In the genomic region with DNA sequence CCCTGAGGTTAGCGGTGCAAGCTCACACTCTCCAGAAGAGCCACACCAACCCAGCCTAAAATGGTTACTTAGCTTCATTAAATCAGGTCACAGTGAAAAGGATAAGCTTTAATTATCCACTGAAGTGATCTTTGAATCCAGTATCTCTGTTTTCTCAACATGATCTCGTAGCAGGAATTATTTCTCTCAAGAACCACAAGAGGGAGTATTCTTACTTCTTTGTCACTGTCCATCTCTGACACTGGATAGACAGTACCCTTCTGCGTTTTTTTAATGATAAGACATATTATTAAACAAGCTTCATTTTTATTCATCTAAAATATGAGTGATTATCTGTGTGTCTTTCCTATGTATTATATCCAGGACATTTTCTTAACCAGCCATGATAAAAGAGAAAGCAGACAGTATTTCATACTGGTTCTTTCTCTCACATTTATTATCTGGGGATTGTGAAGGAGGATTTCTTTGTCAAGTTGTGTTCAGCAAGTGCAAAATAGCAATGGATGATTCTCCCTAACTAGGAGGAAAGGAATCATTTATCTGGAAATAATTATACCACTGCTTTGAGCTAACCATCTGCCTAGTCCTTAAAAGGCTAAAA, we compare ENCODE assay signal across 8 cellular contexts.
DNase-seq lines count a peak whose midpoint lies in the region; ATAC-seq and TF ChIP-seq lines count a peak whose summit lies in the region.

No MANE protein-coding gene starts in this region.

- H3K27me3 Mint-ChIP-seq in H9 (ENCODE audit: low read depth) (no peaks in the 10 kb centered on the region), T-helper 17 cell (peaks cover 56% of the 10 kb centered on the region)
- H3K27me3 Mint-ChIP-seq in activated naive CD4-positive, alpha-beta T cell treated with anti-CD3 and anti-CD28 coated beads, Interleukin-2, amount 10 ng/mL, durations not matched to agents 7 days and 5 days: peaks cover 13% of the 10 kb centered on the region

- H3K4me3 Mint-ChIP-seq in H9 (no peak overlapping the region), T-helper 17 cell (no peak overlapping the region)
- no peak overlapping the region for H3K4me3 Mint-ChIP-seq in activated naive CD4-positive, alpha-beta T cell treated with anti-CD3 and anti-CD28 coated beads, Interleukin-2, amount 10 ng/mL, durations not matched to agents 7 days and 5 days

- no CpG with 5 or more reads among the region's 3 CpGs for WGBS in H9 (ENCODE audit: extremely low coverage, insufficient read length, low lambda C conversion rate)

- TF ChIP-seq POLR2A in NB4 (IDR thresholded peaks at IDR 0.05; ENCODE audit: extremely low read depth, insufficient read length): no peak

- no peak overlapping the region for H4K8ac ChIP-seq in H9 (replicated peaks; ENCODE audit: insufficient read length, low read depth, low read length)

- peak overlapping the region in 1 of 3 experiments; percentile 50; a peak in 1 of 7 replicates for H3K27ac Mint-ChIP-seq in H9
- no peak overlapping the region for H3K27ac Mint-ChIP-seq in T-helper 17 cell
- no peak overlapping the region for H3K27ac Mint-ChIP-seq in activated naive CD4-positive, alpha-beta T cell treated with anti-CD3 and anti-CD28 coated beads, Interleukin-2, amount 10 ng/mL, durations not matched to agents 7 days and 5 days

- H2BK12ac ChIP-seq in H9 (ENCODE audit: insufficient read length, low read depth, low read length): no peak overlapping the region

- H3K56ac ChIP-seq in H9 (ENCODE audit: insufficient read length, low read depth, low read length): no peak overlapping the region

- H3K4me1 Mint-ChIP-seq in H9 (peaks cover 0 to 8% of the 10 kb centered on the region in 2 experiments; a peak in 1 of 4 replicates), T-helper 17 cell (peaks cover 6% of the 10 kb centered on the region)
- H3K4me1 Mint-ChIP-seq in activated naive CD4-positive, alpha-beta T cell treated with anti-CD3 and anti-CD28 coated beads, Interleukin-2, amount 10 ng/mL, durations not matched to agents 7 days and 5 days: no peaks in the 10 kb centered on the region

- no peaks in the 10 kb centered on the region for H3K4me1 ChIP-seq in H9 (ENCODE audit: insufficient read depth, low read length)

- no peaks in the 10 kb centered on the region for H3K79me2 ChIP-seq in H9 (ENCODE audit: insufficient read depth, low read length)

- H3K9me3 ChIP-seq in H9 (ENCODE audit: control insufficient read depth, low read depth, low read length) (no peaks in the 10 kb centered on the region), T-helper 17 cell (ENCODE audit: control insufficient read depth, low read length, poor library complexity, severe bottlenecking) (no peaks in the 10 kb centered on the region)

- H3K27me3 ChIP-seq in H9 (ENCODE audit: insufficient read depth, low read length): no peaks in the 10 kb centered on the region

- no peak overlapping the region for H3K27ac ChIP-seq in H9 (ENCODE audit: insufficient read length, low read depth, low read length)

- no peak overlapping the region for H2BK15ac ChIP-seq in H9 (ENCODE audit: low read depth, low read length)

- no peak overlapping the region for H3K4me2 ChIP-seq in H9 (ENCODE audit: insufficient read depth, insufficient read length, low read length)

- H2BK20ac ChIP-seq in H9 (ENCODE audit: low read depth, low read length, poor library complexity, severe bottlenecking): no peak overlapping the region

- no peaks in the 10 kb centered on the region for H4K20me1 ChIP-seq in H9 (ENCODE audit: control insufficient read depth, insufficient read depth, insufficient read length)

- no peak overlapping the region for H3T11ph ChIP-seq in H9 (ENCODE audit: low read length)

- H3K9ac ChIP-seq in H9 (ENCODE audit: extremely low read depth, insufficient read length, low read length): no peak overlapping the region

- ATAC-seq in T-helper 17 cell: peak; percentile 40
- ATAC-seq in GM19467 (IDR thresholded peaks at IDR 0.05; ENCODE audit: unreplicated experiment): no peak

- no peak overlapping the region for H3K4me3 ChIP-seq in NB4 (ENCODE audit: low read depth, low read length)

- H3K79me1 ChIP-seq in H9 (ENCODE audit: insufficient read depth, low read depth, low read length, poor library complexity, severe bottlenecking): no peaks in the 10 kb centered on the region

- no peaks in the 10 kb centered on the region for H3K23me2 ChIP-seq in H9 (ENCODE audit: insufficient read length, low read depth, low read length, poor library complexity, severe bottlenecking)

- H2AK5ac ChIP-seq in H9 (ENCODE audit: insufficient read length, low read length): no peak overlapping the region

- peak overlapping the region; percentile 94 for H2AFZ ChIP-seq in H9 (ENCODE audit: low read length)

- CTCF ChIA-PET in activated naive CD4-positive, alpha-beta T cell treated with anti-CD3 and anti-CD28 coated beads, Interleukin-2, amount 10 ng/mL, durations not matched to agents 7 days and 5 days (lab: Charles Lee): interaction anchor here (0.6 to 4.5 kb wide), 31 partner anchors 9 to 802 kb away, joined by 3 to 72 read pairs (median 4); no protein-coding TSS in a partner anchor

- peak; percentile 2 for DNase-seq in GDM1 (lab: John Stamatoyannopoulos, UW)
- no peak for DNase-seq in H9
- peak; percentile 32 for DNase-seq in NB4 (ENCODE audit: low read depth)
- no peak for DNase-seq in T-helper 17 cell
- peak; percentile 27 for DNase-seq in foreskin melanocyte
- DNase-seq in putamen (ENCODE audit: low spot score): peak; percentile 66
- DNase-seq in activated naive CD4-positive, alpha-beta T cell treated with anti-CD3 and anti-CD28 coated beads, Interleukin-2, amount 10 ng/mL, durations not matched to agents 7 days and 5 days: no peak

- no peak overlapping the region for H2BK5ac ChIP-seq in H9 (ENCODE audit: insufficient read length, low read length)

- no peak overlapping the region for H3K18ac ChIP-seq in H9 (ENCODE audit: insufficient read length, low read depth, low read length)

- no peak overlapping the region for H3K4ac ChIP-seq in H9 (ENCODE audit: low read depth, low read length)

- H4K91ac ChIP-seq in H9 (ENCODE audit: insufficient read length, low read depth, low read length): no peak overlapping the region

- H3K23ac ChIP-seq in H9 (ENCODE audit: insufficient read length, low read depth, low read length): no peak overlapping the region

- peak; percentile 85 for TF ChIP-seq CTCF in H9 (conservative IDR thresholded peaks at IDR 0.05)
- peak; percentile 22 for TF ChIP-seq CTCF in NB4 (IDR thresholded peaks at IDR 0.05; ENCODE audit: low read depth, low read length)

- H4K5ac ChIP-seq in H9 (ENCODE audit: insufficient read length, low read depth, low read length): no peak overlapping the region

- H3K14ac ChIP-seq in H9 (ENCODE audit: insufficient read depth, low read length): no peak overlapping the region

- H3K36me3 Mint-ChIP-seq in H9 (ENCODE audit: insufficient read depth in 1 of 3, low read depth in 3 of 3) (no peaks in the 10 kb centered on the region), T-helper 17 cell (ENCODE audit: low read depth) (peaks cover 2% of the 10 kb centered on the region)
- H3K36me3 Mint-ChIP-seq in activated naive CD4-positive, alpha-beta T cell treated with anti-CD3 and anti-CD28 coated beads, Interleukin-2, amount 10 ng/mL, durations not matched to agents 7 days and 5 days: no peaks in the 10 kb centered on the region

- no peaks in the 10 kb centered on the region for H3K9me3 Mint-ChIP-seq in H9
- no peaks in the 10 kb centered on the region for H3K9me3 Mint-ChIP-seq in activated naive CD4-positive, alpha-beta T cell treated with anti-CD3 and anti-CD28 coated beads, Interleukin-2, amount 10 ng/mL, durations not matched to agents 7 days and 5 days

- no peak overlapping the region for H2BK120ac ChIP-seq in H9 (ENCODE audit: low read depth, low read length, poor library complexity, severe bottlenecking)

Comparison
In these comparisons a context has a peak if more than half of its experiments do, and no peak if none do; other contexts are left out.
1. DNase-seq: peak in GDM1 (single experiment), NB4 (single experiment), foreskin melanocyte (single experiment) and putamen (single experiment); none in H9 (single experiment), T-helper 17 cell (0 of 3) and activated naive CD4-positive, alpha-beta T cell treated with anti-CD3 and anti-CD28 coated beads, Interleukin-2, amount 10 ng/mL, durations not matched to agents 7 days and 5 days (single experiment).